In the genomic region with DNA sequence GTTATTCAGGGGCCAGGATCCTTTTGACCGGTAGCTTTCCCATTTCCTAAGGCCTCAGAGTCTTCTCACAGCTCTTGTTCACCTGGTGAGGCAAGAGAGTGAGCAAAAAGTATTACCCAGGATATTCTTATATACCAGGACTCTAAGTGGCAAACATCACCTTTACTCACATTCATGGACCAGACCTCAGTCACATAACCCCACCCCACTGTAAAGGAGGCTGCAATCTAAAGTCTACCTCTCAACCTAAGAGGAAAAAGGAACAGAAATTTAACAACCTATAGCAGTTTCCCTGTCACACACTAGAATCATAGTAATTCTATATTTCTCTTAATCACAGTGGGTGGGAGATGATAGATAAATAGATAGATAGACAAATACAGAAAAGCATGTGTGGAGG, we compare ENCODE assay signal across 31 cellular contexts.
A peak's percentile ranks its signal among the peaks of the same experiment; 100 is the strongest.
DNase-seq lines count a peak whose midpoint lies in the region; ATAC-seq and TF ChIP-seq lines count a peak whose summit lies in the region.
"Had no signal": no experiment of that assay in that cellular context is flagged by ENCODE, and none has a peak within 500 bp of the region (broad histone marks: within the 10 kb centered on the region; RNA-seq: fewer than 3 reads in every experiment).

No MANE protein-coding gene starts in this region.

- H3K36me3 ChIP-seq in mucosa of descending colon (ENCODE audit: low read depth) = no peaks in the 10 kb centered on the region
- H3K36me3 ChIP-seq: BE2C; BLaER1; BLaER1 treated with 17β-estradiol and CSF1 and Interleukin-3, amounts not matched to agents 10 nM and 100 nM had no signal

- intact Hi-C loops in left colon (cut with DNase I, micrococcal nuclease) = no loop called here
- intact Hi-C loops in mucosa of descending colon (cut with DNase I, micrococcal nuclease) = no loop called here

- no peak overlapping the region for H2AK5ac ChIP-seq in H9 (ENCODE audit: insufficient read length, low read length)

- no peaks in the 10 kb centered on the region for H3K9me3 Mint-ChIP-seq in H9
- H3K9me3 Mint-ChIP-seq: CD14-positive monocyte; CD4-positive, alpha-beta memory T cell; CD4-positive, alpha-beta T cell; CD8-positive, alpha-beta T cell had no signal

- H3K79me2 ChIP-seq in H9 (ENCODE audit: insufficient read depth, low read length) = no peaks in the 10 kb centered on the region

- H3K27me3 ChIP-seq in H9 (ENCODE audit: insufficient read depth, low read length) = no peaks in the 10 kb centered on the region
- H3K27me3 ChIP-seq: BE2C; BLaER1; BLaER1 treated with 17β-estradiol and CSF1 and Interleukin-3, amounts not matched to agents 10 nM and 100 nM had no signal

- ATAC-seq in left colon (peak; percentile 97), mucosa of descending colon (peak; percentile 87), HG03442 (IDR thresholded peaks at IDR 0.05; ENCODE audit: unreplicated experiment) (no peak)
- ATAC-seq: A549; CD8-positive, alpha-beta T cell had no signal

- no peak overlapping the region for H4K8ac ChIP-seq in H9 (replicated peaks; ENCODE audit: insufficient read length, low read depth, low read length)

- H2AFZ ChIP-seq in H9 (ENCODE audit: low read length) = no peak overlapping the region

- DNase-seq in left colon = no peak
- peak in 1 of 3 donors; percentile 22 for DNase-seq in mucosa of descending colon
- DNase-seq in H9 = no peak
- DNase-seq: 8988T; ACHN; AML-193; BE2C; C1 segment of cervical spinal cord; Caco-2; Calu3; CD4-positive, alpha-beta memory T cell; CD4-positive, alpha-beta T cell; CD4-positive, CD25-positive, alpha-beta regulatory T cell; CD8-positive, alpha-beta memory T cell; CD8-positive, alpha-beta T cell; COR-L47; DMS 273 treated with DMSO at 0.1 percent for 48 hours; DMS153; DMS53; DMS79; DMS79 treated with DMSO at 0.1 percent for 48 hours; DND-41; EL had no signal

- H3K56ac ChIP-seq in H9 (ENCODE audit: insufficient read length, low read depth, low read length) = no peak overlapping the region

- H4K91ac ChIP-seq in H9 (ENCODE audit: insufficient read length, low read depth, low read length) = no peak overlapping the region

- no peak overlapping the region for H3K14ac ChIP-seq in H9 (ENCODE audit: insufficient read depth, low read length)

- no peak overlapping the region for H2BK15ac ChIP-seq in H9 (ENCODE audit: low read depth, low read length)

- H3K4me1 ChIP-seq in mucosa of descending colon (ENCODE audit: low read depth) (no peaks in the 10 kb centered on the region), H9 (ENCODE audit: insufficient read depth, low read length) (no peaks in the 10 kb centered on the region)
- H3K4me1 ChIP-seq: A549; BE2C; BLaER1; BLaER1 treated with 17β-estradiol and CSF1 and Interleukin-3, amounts not matched to agents 10 nM and 100 nM; Caco-2 had no signal

- no peak overlapping the region for H3K9ac ChIP-seq in H9 (ENCODE audit: extremely low read depth, insufficient read length, low read length)
- H3K9ac ChIP-seq: BLaER1; BLaER1 treated with 17β-estradiol and CSF1 and Interleukin-3, amounts not matched to agents 10 nM and 100 nM had no signal

- no peaks in the 10 kb centered on the region for H3K23me2 ChIP-seq in H9 (ENCODE audit: insufficient read length, low read depth, low read length, poor library complexity, severe bottlenecking)

- H3K4me1 Mint-ChIP-seq in H9 = no peaks in the 10 kb centered on the region
- H3K4me1 Mint-ChIP-seq: B cell; CD14-positive monocyte; CD4-positive, alpha-beta memory T cell; CD4-positive, CD25-positive, alpha-beta regulatory T cell; CD8-positive, alpha-beta memory T cell had no signal

- no peak overlapping the region for H3K23ac ChIP-seq in H9 (ENCODE audit: insufficient read length, low read depth, low read length)

- H2BK20ac ChIP-seq in H9 (ENCODE audit: low read depth, low read length, poor library complexity, severe bottlenecking) = no peak overlapping the region

- H3K18ac ChIP-seq in H9 (ENCODE audit: insufficient read length, low read depth, low read length) = no peak overlapping the region

- H4K20me1 ChIP-seq in H9 (ENCODE audit: control insufficient read depth, insufficient read depth, insufficient read length) = no peaks in the 10 kb centered on the region
- H4K20me1 ChIP-seq: BLaER1; BLaER1 treated with 17β-estradiol and CSF1 and Interleukin-3, amounts not matched to agents 10 nM and 100 nM had no signal

- no peaks in the 10 kb centered on the region for H3K9me3 ChIP-seq in mucosa of descending colon
- no peaks in the 10 kb centered on the region for H3K9me3 ChIP-seq in H9 (ENCODE audit: control insufficient read depth, low read depth, low read length)
- H3K9me3 ChIP-seq: A549; BE2C; BLaER1; BLaER1 treated with 17β-estradiol and CSF1 and Interleukin-3, amounts not matched to agents 10 nM and 100 nM; Caco-2 had no signal

- H2BK120ac ChIP-seq in H9 (ENCODE audit: low read depth, low read length, poor library complexity, severe bottlenecking) = no peak overlapping the region

- no peak overlapping the region for H2BK5ac ChIP-seq in H9 (ENCODE audit: insufficient read length, low read length)

- no peak overlapping the region for H3K4ac ChIP-seq in H9 (ENCODE audit: low read depth, low read length)

- H4K5ac ChIP-seq in H9 (ENCODE audit: insufficient read length, low read depth, low read length) = no peak overlapping the region

- H3K27ac Mint-ChIP-seq in H9 = no peak overlapping the region
- H3K27ac Mint-ChIP-seq: B cell; CD14-positive monocyte; CD4-positive, alpha-beta memory T cell; CD4-positive, alpha-beta T cell; CD4-positive, CD25-positive, alpha-beta regulatory T cell; CD8-positive, alpha-beta memory T cell; CD8-positive, alpha-beta T cell had no signal

- H3K4me2 ChIP-seq in H9 (ENCODE audit: insufficient read depth, insufficient read length, low read length) = no peak overlapping the region
- H3K4me2 ChIP-seq: A549; BLaER1; BLaER1 treated with 17β-estradiol and CSF1 and Interleukin-3, amounts not matched to agents 10 nM and 100 nM had no signal

- H3K36me3 Mint-ChIP-seq in H9 (ENCODE audit: insufficient read depth in 1 of 3, low read depth in 3 of 3) = no peaks in the 10 kb centered on the region
- H3K36me3 Mint-ChIP-seq: CD14-positive monocyte; CD4-positive, alpha-beta memory T cell; CD4-positive, CD25-positive, alpha-beta regulatory T cell; CD8-positive, alpha-beta memory T cell; CD8-positive, alpha-beta T cell had no signal

- H3K27me3 Mint-ChIP-seq in H9 (ENCODE audit: low read depth) = no peaks in the 10 kb centered on the region
- H3K27me3 Mint-ChIP-seq: B cell; CD4-positive, alpha-beta memory T cell; CD4-positive, alpha-beta T cell; CD4-positive, CD25-positive, alpha-beta regulatory T cell; CD8-positive, alpha-beta memory T cell had no signal

- no peak overlapping the region for H3K27ac ChIP-seq in H9 (ENCODE audit: insufficient read length, low read depth, low read length)
- H3K27ac ChIP-seq: 22Rv1; A549; BLaER1; BLaER1 treated with 17β-estradiol and CSF1 and Interleukin-3, amounts not matched to agents 10 nM and 100 nM; C4-2B had no signal

- H3T11ph ChIP-seq in H9 (ENCODE audit: low read length) = no peak overlapping the region

- no peaks in the 10 kb centered on the region for H3K79me1 ChIP-seq in H9 (ENCODE audit: insufficient read depth, low read depth, low read length, poor library complexity, severe bottlenecking)

- TF ChIP-seq CTCF in mucosa of descending colon (IDR thresholded peaks at IDR 0.05) (no peak), H9 (conservative IDR thresholded peaks at IDR 0.05) (no peak)

- WGBS in H9 (ENCODE audit: extremely low coverage, insufficient read length, low lambda C conversion rate) = no CpG with 5 or more reads among the region's 1 CpG

- H2BK12ac ChIP-seq in H9 (ENCODE audit: insufficient read length, low read depth, low read length) = no peak overlapping the region

- H3K4me3 Mint-ChIP-seq in H9 = no peak overlapping the region
- H3K4me3 Mint-ChIP-seq: B cell; CD14-positive monocyte; CD4-positive, alpha-beta memory T cell; CD4-positive, alpha-beta T cell; CD4-positive, CD25-positive, alpha-beta regulatory T cell; CD8-positive, alpha-beta memory T cell; CD8-positive, alpha-beta T cell had no signal

- no peak overlapping the region for H3K4me3 ChIP-seq in mucosa of descending colon
- H3K4me3 ChIP-seq: A549; BLaER1; BLaER1 treated with 17β-estradiol and CSF1 and Interleukin-3, amounts not matched to agents 10 nM and 100 nM had no signal
